In the genomic region with DNA sequence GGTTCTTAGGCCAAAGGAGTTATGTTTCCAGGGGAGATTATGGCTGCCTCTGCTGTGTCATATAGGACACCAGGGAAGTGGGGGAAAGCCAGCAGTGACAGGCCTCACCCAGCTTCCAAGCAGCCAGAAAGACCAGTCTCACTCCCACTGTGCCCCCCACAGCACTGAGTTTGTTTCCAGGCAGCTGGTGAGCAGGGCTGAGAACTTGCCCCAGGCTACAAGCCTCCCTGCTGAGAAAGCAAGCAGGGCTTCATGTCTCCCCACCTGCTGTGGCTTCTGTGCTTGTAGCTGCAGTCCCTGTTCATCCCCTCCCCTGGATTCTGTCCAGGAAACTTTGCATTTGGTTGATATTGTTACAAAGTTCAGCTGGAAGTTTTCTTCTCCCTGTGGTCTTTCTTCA, we compare ENCODE assay signal across 26 cellular contexts.
A peak's percentile ranks its signal among the peaks of the same experiment; 100 is the strongest.
DNase-seq lines count a peak whose midpoint lies in the region; ATAC-seq and TF ChIP-seq lines count a peak whose summit lies in the region.
"Had no signal": no experiment of that assay in that cellular context is flagged by ENCODE, and none has a peak within 500 bp of the region (broad histone marks: within the 10 kb centered on the region; RNA-seq: fewer than 3 reads in every experiment).

No MANE protein-coding gene starts in this region.

- POLR2A ChIA-PET in HEK293 (lab: Yijun Ruan, JAX), result no interaction called here

- intact Hi-C loops in left ventricle myocardium superior (cut with micrococcal nuclease), result no loop called here

- peak overlapping the region; percentile 68; the same call in 1 of the 2 replicates for H2AFZ ChIP-seq in DND-41 (ENCODE audit: low read depth, low read length)
- no peak overlapping the region for H2AFZ ChIP-seq in MM.1S (ENCODE audit: low read length)

- H3K4me2 ChIP-seq in DND-41 (ENCODE audit: insufficient read depth, low read length) (no peak overlapping the region), MM.1S (ENCODE audit: low read depth, low read length) (no peak overlapping the region)
- H3K4me2 ChIP-seq: BLaER1 treated with 17β-estradiol and CSF1 and Interleukin-3, amounts not matched to agents 10 nM and 100 nM had no signal

- peaks cover 23% of the 10 kb centered on the region for H3K4me1 ChIP-seq in DND-41 (ENCODE audit: insufficient read depth, low read length)
- no peaks in the 10 kb centered on the region for H3K4me1 ChIP-seq in HEK293 (ENCODE audit: control insufficient read depth, insufficient read depth, low read length)
- peaks cover 32% of the 10 kb centered on the region for H3K4me1 ChIP-seq in MM.1S (ENCODE audit: low read length)
- H3K4me1 ChIP-seq: BLaER1 treated with 17β-estradiol and CSF1 and Interleukin-3, amounts not matched to agents 10 nM and 100 nM; SJSA1; tibial artery had no signal

- H3F3A ChIP-seq in MM.1S (ENCODE audit: insufficient read depth, low read length), result no peaks in the 10 kb centered on the region

- DNase-seq in DND-41 (peak; percentile 44), NCI-H345 (lab: John Stamatoyannopoulos, UW) (peak; percentile 91), islet precursor cell (peak; percentile 66), left ventricle myocardium superior (no peak), MM.1S (no peak), superior temporal gyrus (ENCODE audit: extremely low spot score) (no peak)
- DNase-seq: activated B cell treated with CpG ODN at 0.5 μM for 24 hours; activated CD4-positive, alpha-beta T cell treated with anti-CD3 and anti-CD28 coated beads, Interleukin-2, amount 10 ng/mL, durations not matched to agents 7 days and 5 days; activated naive CD4-positive, alpha-beta T cell; activated T-cell treated with anti-CD3 and anti-CD28 coated beads, Interleukin-2, amount 50 U/mL, for 48 hours; caudate nucleus; cortex of kidney; DMS79 treated with DMSO at 0.1 percent for 48 hours; effector memory CD4-positive, alpha-beta T cell; GOT3; KG1; NCI-H1436; NCI-H82; RPMI8226; stimulated activated CD4-positive, alpha-beta T cell treated with anti-CD3 and anti-CD28 coated beads, Interleukin-4, amount 100 ng/mL, for 24 hours; T-cell; tibial artery had no signal

- ATAC-seq in DND-41 (ENCODE audit: insufficient read depth, low read depth) (peak; percentile 70), left ventricle myocardium superior (no peak)
- ATAC-seq: T-cell had no signal

- H3K36me3 ChIP-seq in DND-41 (ENCODE audit: insufficient read depth, low read length) (no peaks in the 10 kb centered on the region), HEK293 (ENCODE audit: control insufficient read depth in 2 of 2, insufficient read depth in 1 of 2, low read length in 2 of 2) (no peaks in the 10 kb centered on the region), MM.1S (replicated peaks; ENCODE audit: insufficient read depth, low read length) (no peaks in the 10 kb centered on the region)
- H3K36me3 ChIP-seq: BLaER1 treated with 17β-estradiol and CSF1 and Interleukin-3, amounts not matched to agents 10 nM and 100 nM; SJSA1; tibial artery had no signal

- CTCF ChIA-PET in HEK293 (lab: Yijun Ruan, JAX), result interaction anchor here (0.6 kb wide), 1 partner anchor 86 kb away, joined by 4 read pairs; no protein-coding TSS in a partner anchor

- H3K4me3 ChIP-seq in DND-41 (ENCODE audit: low read depth in 1 of 2, low read length in 2 of 2) (peak overlapping the region in 1 of 2 experiments; percentile 9; a peak in 1 of 4 replicates), HEK293 (ENCODE audit: low read depth, low read length) (no peak overlapping the region), MM.1S (ENCODE audit: low read length) (no peak overlapping the region)
- H3K4me3 ChIP-seq: BLaER1 treated with 17β-estradiol and CSF1 and Interleukin-3, amounts not matched to agents 10 nM and 100 nM; SJSA1; tibial artery had no signal

- H3K9me2 ChIP-seq in MM.1S (replicated peaks; ENCODE audit: insufficient read depth, low read length), result no peaks in the 10 kb centered on the region

- TF ChIP-seq CTCF in DND-41 (IDR thresholded peaks at IDR 0.05; ENCODE audit: borderline replicate concordance, extremely low read depth, low read length, poor library complexity, severe bottlenecking), result no peak
- TF ChIP-seq CTCF in HEK293 (tag by site-specific recombination; IDR thresholded peaks at IDR 0.05), result no peak
- TF ChIP-seq CTCF in MM.1S (IDR thresholded peaks at IDR 0.05; ENCODE audit: low read length), result no peak

- H3K9me3 ChIP-seq in DND-41 (ENCODE audit: insufficient read depth, low read length, severe bottlenecking) (no peaks in the 10 kb centered on the region), HEK293 (ENCODE audit: control insufficient read depth, insufficient read depth, low read depth, low read length) (no peaks in the 10 kb centered on the region), MM.1S (replicated peaks; ENCODE audit: insufficient read depth, low read length) (no peaks in the 10 kb centered on the region)
- H3K9me3 ChIP-seq: SJSA1, tibial artery had no signal

- H3K9ac ChIP-seq in DND-41 (ENCODE audit: low read depth, low read length) (peak overlapping the region; percentile 14; the same call in 1 of the 2 replicates), MM.1S (ENCODE audit: low read length) (no peak overlapping the region)
- H3K9ac ChIP-seq: BLaER1 treated with 17β-estradiol and CSF1 and Interleukin-3, amounts not matched to agents 10 nM and 100 nM had no signal

- H4K20me1 ChIP-seq in DND-41 (ENCODE audit: insufficient read depth, low read length) (no peaks in the 10 kb centered on the region), MM.1S (ENCODE audit: insufficient read depth, low read length) (no peaks in the 10 kb centered on the region)
- H4K20me1 ChIP-seq: BLaER1 treated with 17β-estradiol and CSF1 and Interleukin-3, amounts not matched to agents 10 nM and 100 nM had no signal

- H3K27me3 ChIP-seq in DND-41 (ENCODE audit: insufficient read depth, low read length, poor library complexity) (no peaks in the 10 kb centered on the region), MM.1S (replicated peaks; ENCODE audit: insufficient read depth, low read length) (no peaks in the 10 kb centered on the region)
- H3K27me3 ChIP-seq: BLaER1 treated with 17β-estradiol and CSF1 and Interleukin-3, amounts not matched to agents 10 nM and 100 nM; SJSA1; tibial artery had no signal

- peak overlapping the region; percentile 85 for H3K27ac ChIP-seq in DND-41 (ENCODE audit: low read length)
- H3K27ac ChIP-seq in HEK293 (ENCODE audit: extremely low read depth, low read depth, low read length), result no peak overlapping the region
- H3K27ac ChIP-seq in MM.1S (ENCODE audit: low read length), result no peak overlapping the region
- H3K27ac ChIP-seq: BLaER1 treated with 17β-estradiol and CSF1 and Interleukin-3, amounts not matched to agents 10 nM and 100 nM; HL-60; SJSA1; tibial artery had no signal

- no peaks in the 10 kb centered on the region for H3K79me2 ChIP-seq in DND-41 (ENCODE audit: insufficient read depth, low read length)
- no peaks in the 10 kb centered on the region for H3K79me2 ChIP-seq in MM.1S (ENCODE audit: low read length)

TF ChIP-seq in HEK293, 187 proteins besides CTCF, POLR2A, EP300 and RAD21 (continues in another document):
- TF ChIP-seq ZNF324 (tag by site-specific recombination; IDR thresholded peaks at IDR 0.05) (no peak), ZNF398 (tag by site-specific recombination; IDR thresholded peaks at IDR 0.05) (peak; percentile 79), ZNF423 (tag by site-specific recombination; IDR thresholded peaks at IDR 0.05) (peak; percentile 81), KLF9 (tag by site-specific recombination; IDR thresholded peaks at IDR 0.05; ENCODE audit: low read depth) (no peak), GLIS1 (tag by site-specific recombination; IDR thresholded peaks at IDR 0.05) (peak; percentile 94), MZF1 (tag by site-specific recombination; IDR thresholded peaks at IDR 0.05; ENCODE audit: borderline replicate concordance) (0 out of 2 replicates have a peak, but pooled peaks have one; percentile 17), FEZF1 (tag by site-specific recombination; IDR thresholded peaks at IDR 0.05) (0 out of 2 replicates have a peak, but pooled peaks have one; percentile 33), ZNF202 (tag by site-specific recombination; IDR thresholded peaks at IDR 0.05; ENCODE audit: borderline replicate concordance) (no peak), ZBTB8A (tag by site-specific recombination; IDR thresholded peaks at IDR 0.05) (0 out of 2 replicates have a peak, but pooled peaks have one; percentile 27)

Comparison
In these comparisons a context has a peak if more than half of its experiments do, and no peak if none do; other contexts are left out.
1. DNase-seq: peak in DND-41 (single experiment), NCI-H345 (single experiment) and islet precursor cell (single experiment); none in left ventricle myocardium superior (single experiment), MM.1S (single experiment) and superior temporal gyrus (single experiment).